Comparison of ENCODE assay signal across 9 cellular contexts in genomic region chr5:79845448-79846197, GRCh38.
DNase-seq lines count a peak whose midpoint lies in the region; ATAC-seq and TF ChIP-seq lines count a peak whose summit lies in the region.
"Had no signal": no experiment of that assay in that cellular context is flagged by ENCODE, and none has a peak within 500 bp of the region (broad histone marks: within the 10 kb centered on the region; RNA-seq: fewer than 3 reads in every experiment).

No MANE protein-coding gene starts in this region.

- H3K4me3 ChIP-seq in GM12865 (ENCODE audit: low read depth, low read length) (no peak overlapping the region), epithelial cell of proximal tubule (ENCODE audit: low read depth, low read length) (no peak overlapping the region), OCI-LY7 (ENCODE audit: low read depth, low read length, poor library complexity, severe bottlenecking) (no peak overlapping the region)

- peak; percentile 9 for DNase-seq in GM12865 (ENCODE audit: low read depth)
- peak; percentile 29 for DNase-seq in RWPE1 (ENCODE audit: low spot score)
- DNase-seq in epithelial cell of proximal tubule (ENCODE audit: low read depth) = peak; percentile 25
- no peak for DNase-seq in sciatic nerve (ENCODE audit: low spot score)
- DNase-seq in SHP77 treated with DMSO at 0.1 percent for 48 hours (lab: John Stamatoyannopoulos, UW) = no peak
- DNase-seq in OCI-LY7 (ENCODE audit: low spot score) = no peak

- no peaks in the 10 kb centered on the region for H3K79me2 ChIP-seq in OCI-LY7 (ENCODE audit: insufficient read depth, low read depth, low read length)

- TF ChIP-seq CTCF in GM12865 (IDR thresholded peaks at IDR 0.05; ENCODE audit: insufficient read depth, low read depth, low read length, missing control alignments) (no peak), RWPE1 (conservative IDR thresholded peaks at IDR 0.05; ENCODE audit: low read depth) (no peak), epithelial cell of proximal tubule (conservative IDR thresholded peaks at IDR 0.05; ENCODE audit: low read depth, low read length) (no peak), OCI-LY7 (conservative IDR thresholded peaks at IDR 0.05; ENCODE audit: low read length) (no peak)

- no peaks in the 10 kb centered on the region for H3K9me3 ChIP-seq in OCI-LY7 (ENCODE audit: low read length)

- H4K20me1 ChIP-seq in OCI-LY7 (ENCODE audit: insufficient read depth, low read length) = no peaks in the 10 kb centered on the region

- CTCF ChIA-PET in RWPE1 (lab: Yijun Ruan, JAX) = interaction anchor here (0.7 to 1.8 kb wide), 3 partner anchors 12 to 238 kb away, joined by 3 to 6 read pairs (median 3); no protein-coding TSS in a partner anchor
- CTCF ChIA-PET in OCI-LY7 (lab: Charles Lee; ENCODE audit: unreplicated experiment) = no interaction called here

- no peak overlapping the region for H2AFZ ChIP-seq in OCI-LY7 (ENCODE audit: low read length)

- POLR2A ChIA-PET in RWPE1 (lab: Yijun Ruan, JAX; ENCODE audit: low non-redundant PET) = no interaction called here
- POLR2A ChIA-PET in OCI-LY7 (lab: Charles Lee) = interaction anchor here (0.6 to 1.0 kb wide), 2 partner anchors 146 to 312 kb away, joined by 3 read pairs; no protein-coding TSS in a partner anchor

- H3K4me2 ChIP-seq in OCI-LY7 (ENCODE audit: low read length) = no peak overlapping the region
- H3K4me2 ChIP-seq: KMS-11 had no signal

- no peaks in the 10 kb centered on the region for H3K36me3 ChIP-seq in OCI-LY7 (ENCODE audit: insufficient read depth, low read length)

- intact Hi-C loops in sciatic nerve (cut with DNase I) (no loop called here), OCI-LY7 (cut with micrococcal nuclease; ENCODE audit: unreplicated experiment) (no loop called here)

- peak; percentile 69 for ATAC-seq in sciatic nerve
- no peak for ATAC-seq in esophagus mucosa
- ATAC-seq: Panc1 had no signal

- H3K27ac ChIP-seq in RWPE1 (no peak overlapping the region), OCI-LY7 (ENCODE audit: low read depth, low read length, poor library complexity, severe bottlenecking) (no peak overlapping the region)
- H3K27ac ChIP-seq: KMS-11 had no signal

- no TSS peak for BruUV-seq in OCI-LY7 (replicated peaks; lab: Mats Ljungman, UMichigan)

- no peaks in the 10 kb centered on the region for H3K9me2 ChIP-seq in OCI-LY7 (ENCODE audit: insufficient read depth, low read length)

- H3K4me1 ChIP-seq in OCI-LY7 (ENCODE audit: insufficient read depth, low read length, poor library complexity, severe bottlenecking) = no peaks in the 10 kb centered on the region

Comparison
In these comparisons a context has a peak if more than half of its experiments do, and no peak if none do; other contexts are left out.
1. DNase-seq: peak in GM12865 (single experiment), RWPE1 (single experiment) and epithelial cell of proximal tubule (single experiment); none in sciatic nerve (single experiment), SHP77 treated with DMSO at 0.1 percent for 48 hours (single experiment) and OCI-LY7 (single experiment).